ENCODE assay signal across 21 cellular contexts in the genomic region with DNA sequence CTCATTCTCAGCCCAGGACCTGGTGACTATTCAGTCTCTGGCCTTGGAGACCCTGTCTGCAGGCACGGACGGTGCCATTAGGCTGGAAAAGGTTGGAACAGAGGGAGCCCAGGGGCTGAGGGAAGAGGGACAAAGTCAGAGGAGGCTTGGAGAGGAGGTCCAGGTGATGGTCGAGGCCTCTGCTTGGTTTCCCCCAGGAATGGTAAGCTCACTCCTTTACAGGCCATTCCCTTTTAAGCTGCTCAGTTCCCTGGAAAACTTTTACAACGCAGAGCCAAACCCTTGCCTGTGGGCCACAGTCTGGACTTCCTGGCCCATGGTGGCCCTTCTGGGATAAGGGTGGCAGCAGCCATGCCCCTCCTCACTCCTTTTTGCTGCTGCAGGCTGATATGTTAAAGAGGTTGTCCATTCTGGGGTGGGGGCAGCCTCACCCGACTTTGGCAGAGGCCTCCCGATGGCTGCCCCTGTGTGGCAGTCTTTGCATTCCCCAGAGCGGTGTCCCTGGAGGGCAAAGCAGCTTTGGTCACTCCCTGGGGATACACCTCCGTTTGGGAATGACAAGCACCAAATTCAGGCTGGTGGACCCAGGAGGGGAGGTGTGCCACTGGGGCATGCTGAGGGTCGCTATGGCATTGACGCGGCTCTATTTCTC. TPM values are rescaled to one million over a fixed set of nuclear protein-coding genes. Genes with fewer than 3 reads are reported as not detected.
"Had no signal": no experiment of that assay in that cellular context is flagged by ENCODE, and none has a peak within 500 bp of the region (broad histone marks: within the 10 kb centered on the region; RNA-seq: fewer than 3 reads in every experiment).

No MANE protein-coding gene starts in this region.

- H3K4me3 ChIP-seq: right lobe of liver, skin epidermis had no signal

- H3K9me3 ChIP-seq: neutrophil, right lobe of liver had no signal

- H3K27me3 ChIP-seq: foreskin keratinocyte, neutrophil, right lobe of liver had no signal

- H3K4me1 ChIP-seq: foreskin keratinocyte, parathyroid adenoma, right lobe of liver had no signal

- H3K36me3 ChIP-seq: neutrophil, right lobe of liver had no signal

- H3K27ac ChIP-seq: foreskin keratinocyte, neutrophil, parathyroid adenoma, right lobe of liver, skin epidermis had no signal

- DNase-seq: activated CD4-positive, alpha-beta T cell treated with anti-CD3 and anti-CD28 coated beads for 1 hour; effector CD8-positive, alpha-beta T cell; foreskin keratinocyte; immature natural killer cell; kidney glomerular epithelial cell; midbrain; T-cell; trophoblast cell had no signal

RNA-seq across cellular contexts. Expression of a gene that starts 34.0 kb away (rescaled TPM):
- total RNA-seq: activated naive CD4-positive, alpha-beta T cell treated with anti-CD3 and anti-CD28 coated beads, Interleukin-2, amount 50 U/mL, for 72 hours; aorta; cardiac septum; chondrocyte; foreskin keratinocyte; liver; natural killer cell treated with Interleukin-12 subunit alpha and Interleukin-12 subunit beta and Interleukin-15 and Interleukin-18, amount 100 ng/mL, for 72 hours; right lobe of liver; T-cell; temporal lobe had no signal
- polyA plus RNA-seq: adipose tissue, aorta, esophagus, foreskin keratinocyte, immature natural killer cell, liver had no signal
